ENCODE assay signal across 1 cellular context in the genomic region with DNA sequence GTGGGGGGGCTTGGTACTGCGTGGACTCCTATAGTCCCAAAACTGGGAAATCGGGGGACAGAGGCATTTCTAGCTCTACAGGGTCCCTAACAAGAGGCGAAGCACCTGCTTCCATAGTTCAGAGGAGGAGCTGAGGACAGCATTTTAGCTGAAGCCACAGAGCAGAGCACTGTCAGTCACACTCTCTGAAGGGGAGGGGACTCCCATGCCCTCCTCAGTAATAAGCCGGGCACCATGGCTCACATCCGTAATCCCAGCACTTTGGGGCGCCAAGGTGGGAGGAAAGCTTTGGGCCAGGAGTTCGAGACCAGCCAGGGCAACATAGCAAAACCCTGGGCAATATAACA.
TF ChIP-seq lines count a peak whose summit lies in the region.

No MANE protein-coding gene starts in this region.

TF ChIP-seq in GM23338, 12 proteins besides CTCF, POLR2A, EP300 and RAD21:
- TF ChIP-seq, protein P1, sequence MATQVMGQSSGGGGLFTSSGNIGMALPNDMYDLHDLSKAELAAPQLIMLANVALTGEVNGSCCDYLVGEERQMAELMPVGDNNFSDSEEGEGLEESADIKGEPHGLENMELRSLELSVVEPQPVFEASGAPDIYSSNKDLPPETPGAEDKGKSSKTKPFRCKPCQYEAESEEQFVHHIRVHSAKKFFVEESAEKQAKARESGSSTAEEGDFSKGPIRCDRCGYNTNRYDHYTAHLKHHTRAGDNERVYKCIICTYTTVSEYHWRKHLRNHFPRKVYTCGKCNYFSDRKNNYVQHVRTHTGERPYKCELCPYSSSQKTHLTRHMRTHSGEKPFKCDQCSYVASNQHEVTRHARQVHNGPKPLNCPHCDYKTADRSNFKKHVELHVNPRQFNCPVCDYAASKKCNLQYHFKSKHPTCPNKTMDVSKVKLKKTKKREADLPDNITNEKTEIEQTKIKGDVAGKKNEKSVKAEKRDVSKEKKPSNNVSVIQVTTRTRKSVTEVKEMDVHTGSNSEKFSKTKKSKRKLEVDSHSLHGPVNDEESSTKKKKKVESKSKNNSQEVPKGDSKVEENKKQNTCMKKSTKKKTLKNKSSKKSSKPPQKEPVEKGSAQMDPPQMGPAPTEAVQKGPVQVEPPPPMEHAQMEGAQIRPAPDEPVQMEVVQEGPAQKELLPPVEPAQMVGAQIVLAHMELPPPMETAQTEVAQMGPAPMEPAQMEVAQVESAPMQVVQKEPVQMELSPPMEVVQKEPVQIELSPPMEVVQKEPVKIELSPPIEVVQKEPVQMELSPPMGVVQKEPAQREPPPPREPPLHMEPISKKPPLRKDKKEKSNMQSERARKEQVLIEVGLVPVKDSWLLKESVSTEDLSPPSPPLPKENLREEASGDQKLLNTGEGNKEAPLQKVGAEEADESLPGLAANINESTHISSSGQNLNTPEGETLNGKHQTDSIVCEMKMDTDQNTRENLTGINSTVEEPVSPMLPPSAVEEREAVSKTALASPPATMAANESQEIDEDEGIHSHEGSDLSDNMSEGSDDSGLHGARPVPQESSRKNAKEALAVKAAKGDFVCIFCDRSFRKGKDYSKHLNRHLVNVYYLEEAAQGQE (IDR thresholded peaks at IDR 0.05; ENCODE audit: unreplicated experiment): no peak
- TF ChIP-seq POLR2AphosphoS5 (IDR thresholded peaks at IDR 0.05; ENCODE audit: low read depth) (no peak), ZNF331 (CRISPR knock-in tag; IDR thresholded peaks at IDR 0.05; ENCODE audit: low read depth) (no peak), NANOG (IDR thresholded peaks at IDR 0.05; ENCODE audit: borderline replicate concordance) (no peak), STAT1 (IDR thresholded peaks at IDR 0.05; ENCODE audit: unreplicated experiment) (no peak), CREB1 (CRISPR knock-in tag; IDR thresholded peaks at IDR 0.05; ENCODE audit: low read depth) (no peak), EZH2phosphoT487 (IDR thresholded peaks at IDR 0.05; ENCODE audit: unreplicated experiment) (no peak)
- TF ChIP-seq, protein P2, sequence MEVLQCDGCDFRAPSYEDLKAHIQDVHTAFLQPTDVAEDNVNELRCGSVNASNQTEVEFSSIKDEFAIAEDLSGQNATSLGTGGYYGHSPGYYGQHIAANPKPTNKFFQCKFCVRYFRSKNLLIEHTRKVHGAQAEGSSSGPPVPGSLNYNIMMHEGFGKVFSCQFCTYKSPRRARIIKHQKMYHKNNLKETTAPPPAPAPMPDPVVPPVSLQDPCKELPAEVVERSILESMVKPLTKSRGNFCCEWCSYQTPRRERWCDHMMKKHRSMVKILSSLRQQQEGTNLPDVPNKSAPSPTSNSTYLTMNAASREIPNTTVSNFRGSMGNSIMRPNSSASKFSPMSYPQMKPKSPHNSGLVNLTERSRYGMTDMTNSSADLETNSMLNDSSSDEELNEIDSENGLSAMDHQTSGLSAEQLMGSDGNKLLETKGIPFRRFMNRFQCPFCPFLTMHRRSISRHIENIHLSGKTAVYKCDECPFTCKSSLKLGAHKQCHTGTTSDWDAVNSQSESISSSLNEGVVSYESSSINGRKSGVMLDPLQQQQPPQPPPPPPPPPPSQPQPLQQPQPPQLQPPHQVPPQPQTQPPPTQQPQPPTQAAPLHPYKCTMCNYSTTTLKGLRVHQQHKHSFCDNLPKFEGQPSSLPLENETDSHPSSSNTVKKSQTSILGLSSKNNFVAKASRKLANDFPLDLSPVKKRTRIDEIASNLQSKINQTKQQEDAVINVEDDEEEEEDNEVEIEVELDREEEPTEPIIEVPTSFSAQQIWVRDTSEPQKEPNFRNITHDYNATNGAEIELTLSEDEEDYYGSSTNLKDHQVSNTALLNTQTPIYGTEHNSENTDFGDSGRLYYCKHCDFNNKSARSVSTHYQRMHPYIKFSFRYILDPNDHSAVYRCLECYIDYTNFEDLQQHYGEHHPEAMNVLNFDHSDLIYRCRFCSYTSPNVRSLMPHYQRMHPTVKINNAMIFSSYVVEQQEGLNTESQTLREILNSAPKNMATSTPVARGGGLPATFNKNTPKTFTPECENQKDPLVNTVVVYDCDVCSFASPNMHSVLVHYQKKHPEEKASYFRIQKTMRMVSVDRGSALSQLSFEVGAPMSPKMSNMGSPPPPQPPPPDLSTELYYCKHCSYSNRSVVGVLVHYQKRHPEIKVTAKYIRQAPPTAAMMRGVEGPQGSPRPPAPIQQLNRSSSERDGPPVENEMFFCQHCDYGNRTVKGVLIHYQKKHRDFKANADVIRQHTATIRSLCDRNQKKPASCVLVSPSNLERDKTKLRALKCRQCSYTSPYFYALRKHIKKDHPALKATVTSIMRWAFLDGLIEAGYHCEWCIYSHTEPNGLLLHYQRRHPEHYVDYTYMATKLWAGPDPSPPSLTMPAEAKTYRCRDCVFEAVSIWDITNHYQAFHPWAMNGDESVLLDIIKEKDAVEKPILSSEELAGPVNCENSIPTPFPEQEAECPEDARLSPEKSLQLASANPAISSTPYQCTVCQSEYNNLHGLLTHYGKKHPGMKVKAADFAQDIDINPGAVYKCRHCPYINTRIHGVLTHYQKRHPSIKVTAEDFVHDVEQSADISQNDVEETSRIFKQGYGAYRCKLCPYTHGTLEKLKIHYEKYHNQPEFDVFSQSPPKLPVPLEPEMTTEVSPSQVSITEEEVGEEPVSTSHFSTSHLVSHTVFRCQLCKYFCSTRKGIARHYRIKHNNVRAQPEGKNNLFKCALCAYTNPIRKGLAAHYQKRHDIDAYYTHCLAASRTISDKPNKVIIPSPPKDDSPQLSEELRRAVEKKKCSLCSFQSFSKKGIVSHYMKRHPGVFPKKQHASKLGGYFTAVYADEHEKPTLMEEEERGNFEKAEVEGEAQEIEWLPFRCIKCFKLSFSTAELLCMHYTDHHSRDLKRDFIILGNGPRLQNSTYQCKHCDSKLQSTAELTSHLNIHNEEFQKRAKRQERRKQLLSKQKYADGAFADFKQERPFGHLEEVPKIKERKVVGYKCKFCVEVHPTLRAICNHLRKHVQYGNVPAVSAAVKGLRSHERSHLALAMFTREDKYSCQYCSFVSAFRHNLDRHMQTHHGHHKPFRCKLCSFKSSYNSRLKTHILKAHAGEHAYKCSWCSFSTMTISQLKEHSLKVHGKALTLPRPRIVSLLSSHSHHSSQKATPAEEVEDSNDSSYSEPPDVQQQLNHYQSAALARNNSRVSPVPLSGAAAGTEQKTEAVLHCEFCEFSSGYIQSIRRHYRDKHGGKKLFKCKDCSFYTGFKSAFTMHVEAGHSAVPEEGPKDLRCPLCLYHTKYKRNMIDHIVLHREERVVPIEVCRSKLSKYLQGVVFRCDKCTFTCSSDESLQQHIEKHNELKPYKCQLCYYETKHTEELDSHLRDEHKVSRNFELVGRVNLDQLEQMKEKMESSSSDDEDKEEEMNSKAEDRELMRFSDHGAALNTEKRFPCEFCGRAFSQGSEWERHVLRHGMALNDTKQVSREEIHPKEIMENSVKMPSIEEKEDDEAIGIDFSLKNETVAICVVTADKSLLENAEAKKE (CRISPR knock-in tag; IDR thresholded peaks at IDR 0.05): no peak
TF ChIP-seq in GM23338: peak in this region for 0.
